ENCODE assay signal across 2 cellular contexts in genomic region chr3:133574260-133574881, GRCh38.
TF ChIP-seq lines count a peak whose summit lies in the region.

No MANE protein-coding gene starts in this region.

TF ChIP-seq in SK-N-SH, 30 proteins besides CTCF, POLR2A, EP300 and RAD21 (continued from another document):
- TF ChIP-seq USF2 (IDR thresholded peaks at IDR 0.05; ENCODE audit: borderline replicate concordance, low read depth, low read length) (peak; percentile 57; the same call in 1 of the 2 replicates), SIN3A (IDR thresholded peaks at IDR 0.05; ENCODE audit: borderline replicate concordance, low read depth, low read length) (0 out of 2 replicates have a peak, but pooled peaks have one; percentile 85)
- TF ChIP-seq, protein P1, sequence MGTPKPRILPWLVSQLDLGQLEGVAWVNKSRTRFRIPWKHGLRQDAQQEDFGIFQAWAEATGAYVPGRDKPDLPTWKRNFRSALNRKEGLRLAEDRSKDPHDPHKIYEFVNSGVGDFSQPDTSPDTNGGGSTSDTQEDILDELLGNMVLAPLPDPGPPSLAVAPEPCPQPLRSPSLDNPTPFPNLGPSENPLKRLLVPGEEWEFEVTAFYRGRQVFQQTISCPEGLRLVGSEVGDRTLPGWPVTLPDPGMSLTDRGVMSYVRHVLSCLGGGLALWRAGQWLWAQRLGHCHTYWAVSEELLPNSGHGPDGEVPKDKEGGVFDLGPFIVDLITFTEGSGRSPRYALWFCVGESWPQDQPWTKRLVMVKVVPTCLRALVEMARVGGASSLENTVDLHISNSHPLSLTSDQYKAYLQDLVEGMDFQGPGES (IDR thresholded peaks at IDR 0.05; ENCODE audit: low read depth, low read length), result no peak
- TF ChIP-seq, protein P2, sequence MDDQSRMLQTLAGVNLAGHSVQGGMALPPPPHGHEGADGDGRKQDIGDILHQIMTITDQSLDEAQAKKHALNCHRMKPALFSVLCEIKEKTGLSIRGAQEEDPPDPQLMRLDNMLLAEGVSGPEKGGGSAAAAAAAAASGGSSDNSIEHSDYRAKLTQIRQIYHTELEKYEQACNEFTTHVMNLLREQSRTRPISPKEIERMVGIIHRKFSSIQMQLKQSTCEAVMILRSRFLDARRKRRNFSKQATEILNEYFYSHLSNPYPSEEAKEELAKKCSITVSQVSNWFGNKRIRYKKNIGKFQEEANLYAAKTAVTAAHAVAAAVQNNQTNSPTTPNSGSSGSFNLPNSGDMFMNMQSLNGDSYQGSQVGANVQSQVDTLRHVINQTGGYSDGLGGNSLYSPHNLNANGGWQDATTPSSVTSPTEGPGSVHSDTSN (IDR thresholded peaks at IDR 0.05), result no peak
- TF ChIP-seq, protein P3, sequence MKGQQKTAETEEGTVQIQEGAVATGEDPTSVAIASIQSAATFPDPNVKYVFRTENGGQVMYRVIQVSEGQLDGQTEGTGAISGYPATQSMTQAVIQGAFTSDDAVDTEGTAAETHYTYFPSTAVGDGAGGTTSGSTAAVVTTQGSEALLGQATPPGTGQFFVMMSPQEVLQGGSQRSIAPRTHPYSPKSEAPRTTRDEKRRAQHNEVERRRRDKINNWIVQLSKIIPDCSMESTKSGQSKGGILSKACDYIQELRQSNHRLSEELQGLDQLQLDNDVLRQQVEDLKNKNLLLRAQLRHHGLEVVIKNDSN (IDR thresholded peaks at IDR 0.05; ENCODE audit: borderline replicate concordance, low read depth), result peak; percentile 85

TF ChIP-seq in K562, 482 proteins besides CTCF, POLR2A, EP300 and RAD21 (continued from another document and continues in another):
- peak in 1 of 2 experiments; percentile 48 for TF ChIP-seq E2F6 (IDR thresholded peaks at IDR 0.05; ENCODE audit: borderline replicate concordance in 1 of 2, extremely low read depth in 1 of 2, insufficient read depth in 1 of 2, insufficient read length in 1 of 2, low read depth in 1 of 2, low read length in 1 of 2, poor library complexity in 1 of 2, severe bottlenecking in 1 of 2)
- no peak for TF ChIP-seq SRSF1 (IDR thresholded peaks at IDR 0.05; ENCODE audit: low read depth, low read length)
- TF ChIP-seq MTA3 (IDR thresholded peaks at IDR 0.05; ENCODE audit: borderline replicate concordance), result 0 out of 2 replicates have a peak, but pooled peaks have one; percentile 34
- no peak for TF ChIP-seq ZNF764 (CRISPR knock-in tag; IDR thresholded peaks at IDR 0.05; ENCODE audit: low read depth)
- TF ChIP-seq FOSL1 (tag; conservative IDR thresholded peaks at IDR 0.05), result peak; percentile 38
- peak; percentile 46 for TF ChIP-seq POLR2G (IDR thresholded peaks at IDR 0.05; ENCODE audit: low read depth, low read length)
- peak; percentile 55 for TF ChIP-seq ATF7 (IDR thresholded peaks at IDR 0.05)
- peak; percentile 80 for TF ChIP-seq USF2 (CRISPR knock-in tag; IDR thresholded peaks at IDR 0.05)
- TF ChIP-seq MAFG (tag; conservative IDR thresholded peaks at IDR 0.05), result no peak
- peak; percentile 72 for TF ChIP-seq CCNT2 (IDR thresholded peaks at IDR 0.05; ENCODE audit: borderline replicate concordance, extremely low read depth, insufficient read length, low read depth, low read length)
- peak in 1 of 2 experiments; percentile 59; a peak in 1 of 4 replicates for TF ChIP-seq MAZ (CRISPR knock-in tag; conservative IDR thresholded peaks at IDR 0.05 in 1 of 2, IDR thresholded peaks at IDR 0.05 in 1 of 2)
- peak; percentile 21; the same call in 1 of the 2 replicates for TF ChIP-seq GABPA (tag; conservative IDR thresholded peaks at IDR 0.05; ENCODE audit: low read depth)
- peak; percentile 75 for TF ChIP-seq PRDM10 (IDR thresholded peaks at IDR 0.05; ENCODE audit: partially characterized antibody)
- TF ChIP-seq GTF2F1 (IDR thresholded peaks at IDR 0.05; ENCODE audit: low read depth, low read length), result no peak
- no peak; the same call in 1 of the 2 replicates for TF ChIP-seq DMBX1 (CRISPR knock-in tag; IDR thresholded peaks at IDR 0.05; ENCODE audit: borderline replicate concordance)
- peak; percentile 54; the same call in 1 of the 2 replicates for TF ChIP-seq JUND (IDR thresholded peaks at IDR 0.05; ENCODE audit: borderline replicate concordance, low read depth, low read length)
- no peak; the same call in 1 of the 3 replicates for TF ChIP-seq JUND (tag; IDR thresholded peaks at IDR 0.05; ENCODE audit: borderline replicate concordance, low read depth, low read length)
- TF ChIP-seq IFI16 (CRISPR knock-in tag; IDR thresholded peaks at IDR 0.05), result no peak
- TF ChIP-seq BACH1 (tag; IDR thresholded peaks at IDR 0.05), result no peak
- TF ChIP-seq, protein P4, sequence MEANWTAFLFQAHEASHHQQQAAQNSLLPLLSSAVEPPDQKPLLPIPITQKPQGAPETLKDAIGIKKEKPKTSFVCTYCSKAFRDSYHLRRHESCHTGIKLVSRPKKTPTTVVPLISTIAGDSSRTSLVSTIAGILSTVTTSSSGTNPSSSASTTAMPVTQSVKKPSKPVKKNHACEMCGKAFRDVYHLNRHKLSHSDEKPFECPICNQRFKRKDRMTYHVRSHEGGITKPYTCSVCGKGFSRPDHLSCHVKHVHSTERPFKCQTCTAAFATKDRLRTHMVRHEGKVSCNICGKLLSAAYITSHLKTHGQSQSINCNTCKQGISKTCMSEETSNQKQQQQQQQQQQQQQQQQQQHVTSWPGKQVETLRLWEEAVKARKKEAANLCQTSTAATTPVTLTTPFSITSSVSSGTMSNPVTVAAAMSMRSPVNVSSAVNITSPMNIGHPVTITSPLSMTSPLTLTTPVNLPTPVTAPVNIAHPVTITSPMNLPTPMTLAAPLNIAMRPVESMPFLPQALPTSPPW (CRISPR knock-in tag; IDR thresholded peaks at IDR 0.05), result peak; percentile 87
- peak; percentile 57; the same call in 1 of the 2 replicates for TF ChIP-seq NR3C1 (CRISPR knock-in tag; IDR thresholded peaks at IDR 0.05)
- peak; percentile 65 for TF ChIP-seq ATF3 (IDR thresholded peaks at IDR 0.05)
- TF ChIP-seq ATF3 (CRISPR knock-in tag; conservative IDR thresholded peaks at IDR 0.05), result no peak
- TF ChIP-seq, protein P5, sequence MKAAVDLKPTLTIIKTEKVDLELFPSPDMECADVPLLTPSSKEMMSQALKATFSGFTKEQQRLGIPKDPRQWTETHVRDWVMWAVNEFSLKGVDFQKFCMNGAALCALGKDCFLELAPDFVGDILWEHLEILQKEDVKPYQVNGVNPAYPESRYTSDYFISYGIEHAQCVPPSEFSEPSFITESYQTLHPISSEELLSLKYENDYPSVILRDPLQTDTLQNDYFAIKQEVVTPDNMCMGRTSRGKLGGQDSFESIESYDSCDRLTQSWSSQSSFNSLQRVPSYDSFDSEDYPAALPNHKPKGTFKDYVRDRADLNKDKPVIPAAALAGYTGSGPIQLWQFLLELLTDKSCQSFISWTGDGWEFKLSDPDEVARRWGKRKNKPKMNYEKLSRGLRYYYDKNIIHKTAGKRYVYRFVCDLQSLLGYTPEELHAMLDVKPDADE (conservative IDR thresholded peaks at IDR 0.05; ENCODE audit: control insufficient read depth, low read depth, low read length), result 0 out of 2 replicates have a peak, but pooled peaks have one; percentile 33
- no peak for TF ChIP-seq NCOA2 (IDR thresholded peaks at IDR 0.05; ENCODE audit: partially characterized antibody in 2 of 2)
- no peak for TF ChIP-seq ZNF707 (CRISPR knock-in tag; conservative IDR thresholded peaks at IDR 0.05)
- TF ChIP-seq UBTF (IDR thresholded peaks at IDR 0.05; ENCODE audit: borderline replicate concordance in 1 of 2, low read depth in 2 of 2, low read length in 2 of 2), result no peak
- no peak for TF ChIP-seq TGIF2 (CRISPR knock-in tag; IDR thresholded peaks at IDR 0.05)
- no peak for TF ChIP-seq ZNF76 (CRISPR knock-in tag; IDR thresholded peaks at IDR 0.05; ENCODE audit: borderline replicate concordance)
- no peak for TF ChIP-seq TAF15 (IDR thresholded peaks at IDR 0.05; ENCODE audit: low read depth, low read length)
- TF ChIP-seq CREB1 (IDR thresholded peaks at IDR 0.05), result 0 out of 2 replicates have a peak, but pooled peaks have one; percentile 21
- no peak for TF ChIP-seq CREB1 (CRISPR knock-in tag; IDR thresholded peaks at IDR 0.05)
- TF ChIP-seq RBFOX2 (IDR thresholded peaks at IDR 0.05; ENCODE audit: low read depth, low read length), result peak; percentile 65
- peak; percentile 28; the same call in 1 of the 2 replicates for TF ChIP-seq EP400 (IDR thresholded peaks at IDR 0.05)
- TF ChIP-seq ZFX (CRISPR knock-in tag; IDR thresholded peaks at IDR 0.05), result peak; percentile 47
- TF ChIP-seq RHOXF2B (CRISPR knock-in tag; conservative IDR thresholded peaks at IDR 0.05), result no peak
- TF ChIP-seq, protein P6, sequence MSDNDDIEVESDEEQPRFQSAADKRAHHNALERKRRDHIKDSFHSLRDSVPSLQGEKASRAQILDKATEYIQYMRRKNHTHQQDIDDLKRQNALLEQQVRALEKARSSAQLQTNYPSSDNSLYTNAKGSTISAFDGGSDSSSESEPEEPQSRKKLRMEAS (CRISPR knock-in tag; IDR thresholded peaks at IDR 0.05), result peak; percentile 42; the same call in 1 of the 2 replicates
- TF ChIP-seq FOXJ2 (tag; IDR thresholded peaks at IDR 0.05), result no peak
- TF ChIP-seq, protein P7, sequence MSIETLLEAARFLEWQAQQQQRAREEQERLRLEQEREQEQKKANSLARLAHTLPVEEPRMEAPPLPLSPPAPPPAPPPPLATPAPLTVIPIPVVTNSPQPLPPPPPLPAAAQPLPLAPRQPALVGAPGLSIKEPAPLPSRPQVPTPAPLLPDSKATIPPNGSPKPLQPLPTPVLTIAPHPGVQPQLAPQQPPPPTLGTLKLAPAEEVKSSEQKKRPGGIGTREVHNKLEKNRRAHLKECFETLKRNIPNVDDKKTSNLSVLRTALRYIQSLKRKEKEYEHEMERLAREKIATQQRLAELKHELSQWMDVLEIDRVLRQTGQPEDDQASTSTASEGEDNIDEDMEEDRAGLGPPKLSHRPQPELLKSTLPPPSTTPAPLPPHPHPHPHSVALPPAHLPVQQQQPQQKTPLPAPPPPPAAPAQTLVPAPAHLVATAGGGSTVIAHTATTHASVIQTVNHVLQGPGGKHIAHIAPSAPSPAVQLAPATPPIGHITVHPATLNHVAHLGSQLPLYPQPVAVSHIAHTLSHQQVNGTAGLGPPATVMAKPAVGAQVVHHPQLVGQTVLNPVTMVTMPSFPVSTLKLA (conservative IDR thresholded peaks at IDR 0.05), result peak; percentile 60 to 80
- no peak for TF ChIP-seq TRIM24 (IDR thresholded peaks at IDR 0.05)
- no peak for TF ChIP-seq PTRF (tag; IDR thresholded peaks at IDR 0.05)
- TF ChIP-seq, protein P3 (CRISPR knock-in tag; IDR thresholded peaks at IDR 0.05), result peak; percentile 80
